13 cellular contexts compared by ENCODE assay signal in the genomic region with DNA sequence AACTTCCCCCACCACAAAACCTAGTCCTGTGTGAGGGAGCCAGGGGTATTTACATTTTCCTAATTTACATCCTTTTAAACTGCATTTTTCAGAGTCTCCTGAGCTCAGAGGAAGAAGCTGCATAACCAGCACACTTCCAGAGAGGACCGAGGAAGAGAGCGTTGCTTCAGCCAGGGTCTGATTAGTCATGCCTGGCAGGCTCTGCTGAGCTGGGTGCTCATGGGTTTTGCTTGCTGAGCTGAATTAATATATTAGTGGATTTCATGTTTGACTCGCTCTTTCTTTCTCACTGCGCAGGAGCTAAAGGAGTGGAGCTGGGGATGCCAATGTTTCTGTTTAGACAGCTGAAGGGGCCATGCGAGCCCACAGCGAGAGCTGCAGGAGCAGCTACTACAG.
DNase-seq lines count a peak whose midpoint lies in the region; ATAC-seq and TF ChIP-seq lines count a peak whose summit lies in the region.
"Had no signal": no experiment of that assay in that cellular context is flagged by ENCODE, and none has a peak within 500 bp of the region (broad histone marks: within the 10 kb centered on the region; RNA-seq: fewer than 3 reads in every experiment).

No MANE protein-coding gene starts in this region.

- peaks cover 8% of the 10 kb centered on the region for H3K4me1 ChIP-seq in upper lobe of right lung

- no peak overlapping the region for H3K27ac ChIP-seq in upper lobe of right lung
- H3K27ac ChIP-seq: 22Rv1, neutrophil, PC-9 had no signal

- H3K9me3 ChIP-seq in upper lobe of right lung = no peaks in the 10 kb centered on the region
- H3K9me3 ChIP-seq: neutrophil had no signal

- DNase-seq in DMS53 (lab: John Stamatoyannopoulos, UW) = peak; percentile 61
- DNase-seq in DMS53 treated with DMSO at 0.1 percent for 48 hours (lab: John Stamatoyannopoulos, UW; ENCODE audit: unreplicated experiment) = no peak
- DNase-seq in choroid plexus epithelial cell (ENCODE audit: low read depth) = peak; percentile 88
- peak; percentile 44 for DNase-seq in left kidney (ENCODE audit: low read depth, low spot score)
- no peak for DNase-seq in upper lobe of right lung
- DNase-seq in UCSD-AML1 (lab: John Stamatoyannopoulos, UW; ENCODE audit: unreplicated experiment) = no peak
- DNase-seq in natural killer cell treated with Interleukin-12 subunit alpha and Interleukin-12 subunit beta and Interleukin-15 and Interleukin-18, amount 100 ng/mL, for 72 hours (ENCODE audit: low spot score) = no peak
- DNase-seq: activated naive CD8-positive, alpha-beta T cell treated with anti-CD3 and anti-CD28 coated beads, Interleukin-2, amount 10 ng/mL, durations not matched to agents 7 days and 5 days; PC-9 had no signal

- no peaks in the 10 kb centered on the region for H3K36me3 ChIP-seq in upper lobe of right lung
- H3K36me3 ChIP-seq: neutrophil had no signal

- ATAC-seq in upper lobe of right lung = peak; percentile 8
- ATAC-seq in natural killer cell treated with Interleukin-12 subunit alpha and Interleukin-12 subunit beta and Interleukin-15 and Interleukin-18, amount 100 ng/mL, for 72 hours = no peak
- ATAC-seq in HG03521 (IDR thresholded peaks at IDR 0.05; ENCODE audit: unreplicated experiment) = no peak
- ATAC-seq: activated CD4-positive, CD25-positive, alpha-beta regulatory T cell treated with anti-CD3 and anti-CD28 coated beads, Interleukin-2, amount 50 U/mL, for 24 hours had no signal

- H3K27me3 Mint-ChIP-seq in natural killer cell treated with Interleukin-12 subunit alpha and Interleukin-12 subunit beta and Interleukin-15 and Interleukin-18, amount 100 ng/mL, for 72 hours = peaks cover 19 to 26% of the 10 kb centered on the region in 2 donors

- no peaks in the 10 kb centered on the region for H3K4me1 Mint-ChIP-seq in natural killer cell treated with Interleukin-12 subunit alpha and Interleukin-12 subunit beta and Interleukin-15 and Interleukin-18, amount 100 ng/mL, for 72 hours (ENCODE audit: low read depth in 2 of 2)
- H3K4me1 Mint-ChIP-seq: activated naive CD8-positive, alpha-beta T cell treated with anti-CD3 and anti-CD28 coated beads, Interleukin-2, amount 10 ng/mL, durations not matched to agents 7 days and 5 days had no signal

- H3K4me3 ChIP-seq in choroid plexus epithelial cell (ENCODE audit: low read depth, low read length) (peak overlapping the region; percentile 40), upper lobe of right lung (no peak overlapping the region)
- H3K4me3 ChIP-seq: PC-9 had no signal

- H3K27ac Mint-ChIP-seq in natural killer cell treated with Interleukin-12 subunit alpha and Interleukin-12 subunit beta and Interleukin-15 and Interleukin-18, amount 100 ng/mL, for 72 hours = no peak overlapping the region
- H3K27ac Mint-ChIP-seq: activated naive CD8-positive, alpha-beta T cell treated with anti-CD3 and anti-CD28 coated beads, Interleukin-2, amount 10 ng/mL, durations not matched to agents 7 days and 5 days had no signal

- H3K36me3 Mint-ChIP-seq in natural killer cell treated with Interleukin-12 subunit alpha and Interleukin-12 subunit beta and Interleukin-15 and Interleukin-18, amount 100 ng/mL, for 72 hours = no peaks in the 10 kb centered on the region
- H3K36me3 Mint-ChIP-seq: activated naive CD8-positive, alpha-beta T cell treated with anti-CD3 and anti-CD28 coated beads, Interleukin-2, amount 10 ng/mL, durations not matched to agents 7 days and 5 days had no signal

- H3K27me3 ChIP-seq in upper lobe of right lung = no peaks in the 10 kb centered on the region
- H3K27me3 ChIP-seq: neutrophil had no signal

- intact Hi-C loops in upper lobe of right lung (cut with DNase I) = no loop called here

- TF ChIP-seq CTCF in choroid plexus epithelial cell (conservative IDR thresholded peaks at IDR 0.05; ENCODE audit: low read depth, low read length) = no peak
- TF ChIP-seq CTCF in upper lobe of right lung (IDR thresholded peaks at IDR 0.05) = no peak

- H3K9me3 Mint-ChIP-seq in natural killer cell treated with Interleukin-12 subunit alpha and Interleukin-12 subunit beta and Interleukin-15 and Interleukin-18, amount 100 ng/mL, for 72 hours = no peaks in the 10 kb centered on the region
- H3K9me3 Mint-ChIP-seq: activated naive CD8-positive, alpha-beta T cell treated with anti-CD3 and anti-CD28 coated beads, Interleukin-2, amount 10 ng/mL, durations not matched to agents 7 days and 5 days had no signal

- H3K4me3 Mint-ChIP-seq in natural killer cell treated with Interleukin-12 subunit alpha and Interleukin-12 subunit beta and Interleukin-15 and Interleukin-18, amount 100 ng/mL, for 72 hours = no peak overlapping the region
- H3K4me3 Mint-ChIP-seq: activated naive CD8-positive, alpha-beta T cell treated with anti-CD3 and anti-CD28 coated beads, Interleukin-2, amount 10 ng/mL, durations not matched to agents 7 days and 5 days had no signal

Comparison
In these comparisons a context has a peak if more than half of its experiments do, and no peak if none do; other contexts are left out.
1. DNase-seq: peak in DMS53 (single experiment), choroid plexus epithelial cell (single experiment) and left kidney (single experiment); none in DMS53 treated with DMSO at 0.1 percent for 48 hours (single experiment), upper lobe of right lung (single experiment), UCSD-AML1 (single experiment) and natural killer cell treated with Interleukin-12 subunit alpha and Interleukin-12 subunit beta and Interleukin-15 and Interleukin-18, amount 100 ng/mL, for 72 hours (single experiment).